8 cellular contexts compared by ENCODE assay signal in genomic region chr19:38402967-38403674, GRCh38. TPM values are rescaled to one million over a fixed set of nuclear protein-coding genes. Genes with fewer than 3 reads are reported as not detected.
DNase-seq lines count a peak whose midpoint lies in the region; ATAC-seq and TF ChIP-seq lines count a peak whose summit lies in the region.

Gene FAM98C (plus strand): TSS chr19:38403093. CDS start chr19:38403154, 61 bp downstream.

- H3K4me1 Mint-ChIP-seq in CD14-positive monocyte, result peaks cover 16% of the 10 kb centered on the region

- DNase-seq in CD14-positive monocyte (ENCODE audit: low spot score) (peak; percentile 96), NCI-H748 (lab: John Stamatoyannopoulos, UW; ENCODE audit: unreplicated experiment) (peak; percentile 99), dermis blood vessel endothelial cell (peak; percentile 98), right lobe of liver (peak; percentile 96 to 98 (median 97))
- peak; percentile 95 to 96 for DNase-seq in activated CD4-positive, alpha-beta T cell treated with anti-CD3 and anti-CD28 coated beads, Interleukin-2, amount 50 U/mL, for 24 hours (ENCODE audit: low read depth in 1 of 2, low spot score in 1 of 2)
- peak; percentile 97 to 98 for DNase-seq in stimulated activated CD4-positive, alpha-beta T cell treated with anti-CD3 and anti-CD28 coated beads, Interleukin-4, amount 100 ng/mL, for 4 hours

- peaks cover 0 to 8% (median 0%) of the 10 kb centered on the region in 4 donors for H3K36me3 ChIP-seq in right lobe of liver

- H3K9me3 ChIP-seq in right lobe of liver, result no peaks in the 10 kb centered on the region

- H3K4me3 Mint-ChIP-seq in CD14-positive monocyte, result peak within 1 kb of the TSS; percentile 87 to 95

- peak within 1 kb of the TSS; percentile 67 to 74 (median 73) for H3K27ac ChIP-seq in right lobe of liver

- TF ChIP-seq CTCF in CD14-positive monocyte (IDR thresholded peaks at IDR 0.05) (peak; percentile 99), right lobe of liver (IDR thresholded peaks at IDR 0.05) (peak; percentile 99)

- peaks cover 0 to 2% (median 0%) of the 10 kb centered on the region in 7 donors for H3K9me3 Mint-ChIP-seq in CD14-positive monocyte

- peak; percentile 61 for TF ChIP-seq POLR2A in right lobe of liver (IDR thresholded peaks at IDR 0.05)

- ATAC-seq in GM19372 (IDR thresholded peaks at IDR 0.05; ENCODE audit: low read depth, unreplicated experiment), result peak; percentile 94
- ATAC-seq in HG03558 (IDR thresholded peaks at IDR 0.05; ENCODE audit: extremely low read depth, unreplicated experiment), result peak; percentile 76
- ATAC-seq in right lobe of liver, result peak; percentile 98 to 99 (median 98)

- H3K4me3 ChIP-seq in right lobe of liver, result peak within 1 kb of the TSS; percentile 91 to 96 (median 93)

- H3K27me3 Mint-ChIP-seq in CD14-positive monocyte (ENCODE audit: low read depth in 3 of 3), result peaks cover 9 to 18% (median 9%) of the 10 kb centered on the region in 3 donors

- WGBS in right lobe of liver (ENCODE audit: insufficient coverage, low coverage, low lambda C conversion rate, missing lambda C conversion rate), result no CpG with 5 or more reads among the region's 82 CpGs

- intact Hi-C loops in CD14-positive monocyte (cut with micrococcal nuclease), result loop anchor here (2.0 to 10.0 kb wide), 6 partner anchors 104 to 532 kb away; partner anchors contain the start of genes MRPS12 (in 1 of the 2) and SARS2 (in 1 of the 2)
- intact Hi-C loops in right lobe of liver (cut with DNase I), result no loop called here

- H3K27me3 ChIP-seq in right lobe of liver, result no peaks in the 10 kb centered on the region

- H3K27ac Mint-ChIP-seq in CD14-positive monocyte, result peak within 1 kb of the TSS; percentile 56 to 91 (median 82)

- peaks cover 12 to 31% of the 10 kb centered on the region in 2 donors for H3K36me3 Mint-ChIP-seq in CD14-positive monocyte

- H3K4me1 ChIP-seq in right lobe of liver, result no peaks in the 10 kb centered on the region

RNA-seq across cellular contexts. Expression of gene FAM98C, which starts in this region (rescaled TPM):
- polyA plus RNA-seq in CD14-positive monocyte, result 10 to 100 TPM in 1 of 2 donors, 1 to 10 TPM in 1; 8.5 to 12.6 TPM
- total RNA-seq in dermis blood vessel endothelial cell (7.3 and 12.3 TPM in 2 replicates), right lobe of liver (10 to 100 TPM in 3 of 6 experiments, 1 to 10 TPM in 3; 7.6 to 19.8 (median 9.8) TPM)

Comparison
In these comparisons a context has a peak if more than half of its experiments do, and no peak if none do; other contexts are left out.
1. Peak in every context shown above with its lines: DNase-seq, ATAC-seq, H3K4me3 ChIP-seq and H3K27ac ChIP-seq.
2. intact Hi-C loops: an anchor here in CD14-positive monocyte (2.0 to 10.0 kb wide); none called in right lobe of liver.